In the genomic region with DNA sequence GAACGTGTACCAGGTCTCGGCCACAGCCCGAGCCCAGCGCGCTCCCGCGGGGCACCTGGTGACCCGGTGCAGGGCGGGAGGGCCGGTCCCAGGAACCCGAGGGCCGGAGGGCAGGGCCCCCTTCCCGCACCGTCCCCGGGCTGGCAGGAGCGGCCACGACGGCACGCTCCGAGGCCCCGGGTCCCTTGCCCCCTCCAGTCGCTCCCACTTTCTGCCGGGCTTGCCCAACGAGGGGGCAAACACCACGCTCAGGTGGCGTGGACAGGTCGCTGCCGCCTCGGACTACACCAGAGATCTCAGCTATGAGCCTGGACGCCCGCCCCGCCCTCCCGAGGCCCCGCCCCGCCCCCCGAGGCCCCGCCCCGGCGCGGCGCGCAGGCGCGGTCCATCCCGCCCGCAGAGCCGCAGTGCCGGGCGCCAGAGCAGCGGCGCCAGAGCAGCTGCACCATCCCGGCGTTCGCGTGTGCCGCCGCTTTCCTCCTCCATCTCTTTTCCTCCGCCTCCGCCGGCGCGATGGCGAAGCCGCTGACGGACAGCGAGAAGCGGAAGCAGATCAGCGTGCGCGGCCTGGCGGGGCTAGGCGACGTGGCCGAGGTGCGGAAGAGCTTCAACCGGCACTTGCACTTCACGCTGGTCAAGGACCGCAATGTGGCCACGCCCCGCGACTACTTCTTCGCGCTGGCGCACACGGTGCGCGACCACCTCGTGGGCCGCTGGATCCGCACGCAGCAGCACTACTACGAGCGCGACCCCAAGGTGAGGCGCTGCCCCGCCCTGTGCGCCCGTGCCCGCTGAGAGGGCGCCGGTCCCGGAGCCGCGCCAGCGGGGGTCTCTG, we compare ENCODE assay signal across 1 cellular context.
TF ChIP-seq lines count a peak whose summit lies in the region.

A gene (plus strand): TSS at position 420 of the 835 bp plus-strand sequence. CDS start 94 bp downstream, at position 514.

TF ChIP-seq in HepG2, 621 proteins besides CTCF, POLR2A, EP300 and RAD21 (continued from another document and continues in another):
- TF ChIP-seq GFI1 (CRISPR knock-in tag; IDR thresholded peaks at IDR 0.05; ENCODE audit: borderline replicate concordance) (no peak; the same call in 1 of the 2 replicates), AHR (CRISPR knock-in tag; IDR thresholded peaks at IDR 0.05) (peak; percentile 95), ZNF253 (CRISPR knock-in tag; IDR thresholded peaks at IDR 0.05; ENCODE audit: borderline replicate concordance) (peak; percentile 85; the same call in 1 of the 2 replicates), KDM4B (CRISPR knock-in tag; IDR thresholded peaks at IDR 0.05) (peak; percentile 94), ZFP62 (CRISPR knock-in tag; IDR thresholded peaks at IDR 0.05) (0 out of 2 replicates have a peak, but pooled peaks have one; percentile 64), ZNF430 (CRISPR knock-in tag; IDR thresholded peaks at IDR 0.05) (peak; percentile 96), ZNF17 (CRISPR knock-in tag; IDR thresholded peaks at IDR 0.05) (no peak), HNRNPK (IDR thresholded peaks at IDR 0.05; ENCODE audit: low read depth, low read length, poor library complexity, severe bottlenecking) (peak; percentile 77), HNRNPLL (IDR thresholded peaks at IDR 0.05; ENCODE audit: low read depth, low read length, poor library complexity, severe bottlenecking) (peak; percentile 96), ZNF33A (CRISPR knock-in tag; IDR thresholded peaks at IDR 0.05; ENCODE audit: borderline replicate concordance) (no peak), ZNF737 (CRISPR knock-in tag; IDR thresholded peaks at IDR 0.05; ENCODE audit: borderline replicate concordance) (no peak), MBD4 (IDR thresholded peaks at IDR 0.05; ENCODE audit: borderline replicate concordance, low read length) (no peak), TOE1 (CRISPR knock-in tag; IDR thresholded peaks at IDR 0.05) (no peak), SALL1 (CRISPR knock-in tag; IDR thresholded peaks at IDR 0.05) (peak; percentile 93), ZNF83 (CRISPR knock-in tag; IDR thresholded peaks at IDR 0.05; ENCODE audit: borderline replicate concordance) (peak; percentile 98), ZBTB7B (CRISPR knock-in tag; IDR thresholded peaks at IDR 0.05) (peak; percentile 94), ZFP41 (CRISPR knock-in tag; IDR thresholded peaks at IDR 0.05; ENCODE audit: borderline replicate concordance) (peak; percentile 92; the same call in 1 of the 2 replicates), ZFP1 (CRISPR knock-in tag; IDR thresholded peaks at IDR 0.05) (0 out of 2 replicates have a peak, but pooled peaks have one; percentile 23), ZNF354B (CRISPR knock-in tag; IDR thresholded peaks at IDR 0.05) (no peak), SMAD3 (CRISPR knock-in tag; IDR thresholded peaks at IDR 0.05) (peak; percentile 91), LCORL (IDR thresholded peaks at IDR 0.05) (no peak), LCORL (CRISPR knock-in tag; IDR thresholded peaks at IDR 0.05) (no peak; the same call in 1 of the 2 replicates), DNMT1 (CRISPR knock-in tag; IDR thresholded peaks at IDR 0.05) (no peak; the same call in none of the 2 replicates), ZNF773 (CRISPR knock-in tag; IDR thresholded peaks at IDR 0.05; ENCODE audit: borderline replicate concordance) (peak; percentile 97), MTA1 (CRISPR knock-in tag; IDR thresholded peaks at IDR 0.05; ENCODE audit: borderline replicate concordance) (0 out of 2 replicates have a peak, but pooled peaks have one; percentile 79), IRX3 (CRISPR knock-in tag; IDR thresholded peaks at IDR 0.05; ENCODE audit: borderline replicate concordance, low read depth) (peak; percentile 94), ZMYM4 (CRISPR knock-in tag; IDR thresholded peaks at IDR 0.05) (peak; percentile 69; the same call in 1 of the 2 replicates), MLLT10 (CRISPR knock-in tag; IDR thresholded peaks at IDR 0.05) (no peak), ZEB1 (IDR thresholded peaks at IDR 0.05; ENCODE audit: insufficient replicate concordance, low read depth) (no peak), ZNF333 (CRISPR knock-in tag; IDR thresholded peaks at IDR 0.05; ENCODE audit: borderline replicate concordance) (peak; percentile 55; the same call in 1 of the 2 replicates), ZBTB38 (CRISPR knock-in tag; IDR thresholded peaks at IDR 0.05) (peak; percentile 77; the same call in 1 of the 2 replicates), ZNF709 (CRISPR knock-in tag; IDR thresholded peaks at IDR 0.05) (peak; percentile 88), SETDB1 (CRISPR knock-in tag; IDR thresholded peaks at IDR 0.05; ENCODE audit: borderline replicate concordance) (no peak), SMAD1 (CRISPR knock-in tag; IDR thresholded peaks at IDR 0.05; ENCODE audit: borderline replicate concordance, low read depth) (peak; percentile 95), JDP2 (CRISPR knock-in tag; IDR thresholded peaks at IDR 0.05; ENCODE audit: borderline replicate concordance) (no peak; the same call in 1 of the 2 replicates), ZSCAN22 (CRISPR knock-in tag; IDR thresholded peaks at IDR 0.05) (no peak; the same call in 1 of the 2 replicates), SIN3B (IDR thresholded peaks at IDR 0.05; ENCODE audit: low read length) (no peak), ZNF264 (CRISPR knock-in tag; IDR thresholded peaks at IDR 0.05) (peak; percentile 89), ZNF781 (CRISPR knock-in tag; IDR thresholded peaks at IDR 0.05; ENCODE audit: borderline replicate concordance, not compliant biosample characterization) (peak; percentile 93), IKZF1 (IDR thresholded peaks at IDR 0.05) (no peak), BRD4 (CRISPR knock-in tag; IDR thresholded peaks at IDR 0.05) (peak; percentile 98), U2AF1 (optimal IDR thresholded peaks at IDR 0.05; ENCODE audit: low read depth, low read length) (no peak), ZNF746 (CRISPR knock-in tag; IDR thresholded peaks at IDR 0.05) (peak; percentile 74; the same call in 1 of the 2 replicates), ZNF382 (CRISPR knock-in tag; IDR thresholded peaks at IDR 0.05; ENCODE audit: borderline replicate concordance) (no peak)
- TF ChIP-seq, protein P1, sequence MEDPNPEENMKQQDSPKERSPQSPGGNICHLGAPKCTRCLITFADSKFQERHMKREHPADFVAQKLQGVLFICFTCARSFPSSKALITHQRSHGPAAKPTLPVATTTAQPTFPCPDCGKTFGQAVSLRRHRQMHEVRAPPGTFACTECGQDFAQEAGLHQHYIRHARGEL (CRISPR knock-in tag; IDR thresholded peaks at IDR 0.05), result no peak
- TF ChIP-seq, protein P2, sequence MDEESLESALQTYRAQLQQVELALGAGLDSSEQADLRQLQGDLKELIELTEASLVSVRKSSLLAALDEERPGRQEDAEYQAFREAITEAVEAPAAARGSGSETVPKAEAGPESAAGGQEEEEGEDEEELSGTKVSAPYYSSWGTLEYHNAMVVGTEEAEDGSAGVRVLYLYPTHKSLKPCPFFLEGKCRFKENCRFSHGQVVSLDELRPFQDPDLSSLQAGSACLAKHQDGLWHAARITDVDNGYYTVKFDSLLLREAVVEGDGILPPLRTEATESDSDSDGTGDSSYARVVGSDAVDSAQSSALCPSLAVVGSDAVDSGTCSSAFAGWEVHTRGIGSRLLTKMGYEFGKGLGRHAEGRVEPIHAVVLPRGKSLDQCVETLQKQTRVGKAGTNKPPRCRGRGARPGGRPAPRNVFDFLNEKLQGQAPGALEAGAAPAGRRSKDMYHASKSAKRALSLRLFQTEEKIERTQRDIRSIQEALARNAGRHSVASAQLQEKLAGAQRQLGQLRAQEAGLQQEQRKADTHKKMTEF (CRISPR knock-in tag; IDR thresholded peaks at IDR 0.05), result peak; percentile 92
- TF ChIP-seq, protein P3, sequence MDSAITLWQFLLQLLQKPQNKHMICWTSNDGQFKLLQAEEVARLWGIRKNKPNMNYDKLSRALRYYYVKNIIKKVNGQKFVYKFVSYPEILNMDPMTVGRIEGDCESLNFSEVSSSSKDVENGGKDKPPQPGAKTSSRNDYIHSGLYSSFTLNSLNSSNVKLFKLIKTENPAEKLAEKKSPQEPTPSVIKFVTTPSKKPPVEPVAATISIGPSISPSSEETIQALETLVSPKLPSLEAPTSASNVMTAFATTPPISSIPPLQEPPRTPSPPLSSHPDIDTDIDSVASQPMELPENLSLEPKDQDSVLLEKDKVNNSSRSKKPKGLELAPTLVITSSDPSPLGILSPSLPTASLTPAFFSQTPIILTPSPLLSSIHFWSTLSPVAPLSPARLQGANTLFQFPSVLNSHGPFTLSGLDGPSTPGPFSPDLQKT (CRISPR knock-in tag; IDR thresholded peaks at IDR 0.05; ENCODE audit: borderline replicate concordance), result peak; percentile 17; the same call in 1 of the 2 replicates
- TF ChIP-seq, protein P4, sequence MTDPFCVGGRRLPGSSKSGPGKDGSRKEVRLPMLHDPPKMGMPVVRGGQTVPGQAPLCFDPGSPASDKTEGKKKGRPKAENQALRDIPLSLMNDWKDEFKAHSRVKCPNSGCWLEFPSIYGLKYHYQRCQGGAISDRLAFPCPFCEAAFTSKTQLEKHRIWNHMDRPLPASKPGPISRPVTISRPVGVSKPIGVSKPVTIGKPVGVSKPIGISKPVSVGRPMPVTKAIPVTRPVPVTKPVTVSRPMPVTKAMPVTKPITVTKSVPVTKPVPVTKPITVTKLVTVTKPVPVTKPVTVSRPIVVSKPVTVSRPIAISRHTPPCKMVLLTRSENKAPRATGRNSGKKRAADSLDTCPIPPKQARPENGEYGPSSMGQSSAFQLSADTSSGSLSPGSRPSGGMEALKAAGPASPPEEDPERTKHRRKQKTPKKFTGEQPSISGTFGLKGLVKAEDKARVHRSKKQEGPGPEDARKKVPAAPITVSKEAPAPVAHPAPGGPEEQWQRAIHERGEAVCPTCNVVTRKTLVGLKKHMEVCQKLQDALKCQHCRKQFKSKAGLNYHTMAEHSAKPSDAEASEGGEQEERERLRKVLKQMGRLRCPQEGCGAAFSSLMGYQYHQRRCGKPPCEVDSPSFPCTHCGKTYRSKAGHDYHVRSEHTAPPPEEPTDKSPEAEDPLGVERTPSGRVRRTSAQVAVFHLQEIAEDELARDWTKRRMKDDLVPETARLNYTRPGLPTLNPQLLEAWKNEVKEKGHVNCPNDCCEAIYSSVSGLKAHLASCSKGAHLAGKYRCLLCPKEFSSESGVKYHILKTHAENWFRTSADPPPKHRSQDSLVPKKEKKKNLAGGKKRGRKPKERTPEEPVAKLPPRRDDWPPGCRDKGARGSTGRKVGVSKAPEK (CRISPR knock-in tag; IDR thresholded peaks at IDR 0.05; ENCODE audit: borderline replicate concordance), result 0 out of 2 replicates have a peak, but pooled peaks have one; percentile 18
- TF ChIP-seq, protein P5, sequence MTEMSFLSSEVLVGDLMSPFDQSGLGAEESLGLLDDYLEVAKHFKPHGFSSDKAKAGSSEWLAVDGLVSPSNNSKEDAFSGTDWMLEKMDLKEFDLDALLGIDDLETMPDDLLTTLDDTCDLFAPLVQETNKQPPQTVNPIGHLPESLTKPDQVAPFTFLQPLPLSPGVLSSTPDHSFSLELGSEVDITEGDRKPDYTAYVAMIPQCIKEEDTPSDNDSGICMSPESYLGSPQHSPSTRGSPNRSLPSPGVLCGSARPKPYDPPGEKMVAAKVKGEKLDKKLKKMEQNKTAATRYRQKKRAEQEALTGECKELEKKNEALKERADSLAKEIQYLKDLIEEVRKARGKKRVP (CRISPR knock-in tag; IDR thresholded peaks at IDR 0.05), result peak in 1 of 2 experiments; percentile 90; a peak in 2 of 4 replicates
- TF ChIP-seq, protein P6, sequence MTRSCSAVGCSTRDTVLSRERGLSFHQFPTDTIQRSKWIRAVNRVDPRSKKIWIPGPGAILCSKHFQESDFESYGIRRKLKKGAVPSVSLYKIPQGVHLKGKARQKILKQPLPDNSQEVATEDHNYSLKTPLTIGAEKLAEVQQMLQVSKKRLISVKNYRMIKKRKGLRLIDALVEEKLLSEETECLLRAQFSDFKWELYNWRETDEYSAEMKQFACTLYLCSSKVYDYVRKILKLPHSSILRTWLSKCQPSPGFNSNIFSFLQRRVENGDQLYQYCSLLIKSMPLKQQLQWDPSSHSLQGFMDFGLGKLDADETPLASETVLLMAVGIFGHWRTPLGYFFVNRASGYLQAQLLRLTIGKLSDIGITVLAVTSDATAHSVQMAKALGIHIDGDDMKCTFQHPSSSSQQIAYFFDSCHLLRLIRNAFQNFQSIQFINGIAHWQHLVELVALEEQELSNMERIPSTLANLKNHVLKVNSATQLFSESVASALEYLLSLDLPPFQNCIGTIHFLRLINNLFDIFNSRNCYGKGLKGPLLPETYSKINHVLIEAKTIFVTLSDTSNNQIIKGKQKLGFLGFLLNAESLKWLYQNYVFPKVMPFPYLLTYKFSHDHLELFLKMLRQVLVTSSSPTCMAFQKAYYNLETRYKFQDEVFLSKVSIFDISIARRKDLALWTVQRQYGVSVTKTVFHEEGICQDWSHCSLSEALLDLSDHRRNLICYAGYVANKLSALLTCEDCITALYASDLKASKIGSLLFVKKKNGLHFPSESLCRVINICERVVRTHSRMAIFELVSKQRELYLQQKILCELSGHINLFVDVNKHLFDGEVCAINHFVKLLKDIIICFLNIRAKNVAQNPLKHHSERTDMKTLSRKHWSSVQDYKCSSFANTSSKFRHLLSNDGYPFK (CRISPR knock-in tag; IDR thresholded peaks at IDR 0.05; ENCODE audit: borderline replicate concordance), result peak; percentile 46; the same call in 1 of the 2 replicates
- TF ChIP-seq, protein P7, sequence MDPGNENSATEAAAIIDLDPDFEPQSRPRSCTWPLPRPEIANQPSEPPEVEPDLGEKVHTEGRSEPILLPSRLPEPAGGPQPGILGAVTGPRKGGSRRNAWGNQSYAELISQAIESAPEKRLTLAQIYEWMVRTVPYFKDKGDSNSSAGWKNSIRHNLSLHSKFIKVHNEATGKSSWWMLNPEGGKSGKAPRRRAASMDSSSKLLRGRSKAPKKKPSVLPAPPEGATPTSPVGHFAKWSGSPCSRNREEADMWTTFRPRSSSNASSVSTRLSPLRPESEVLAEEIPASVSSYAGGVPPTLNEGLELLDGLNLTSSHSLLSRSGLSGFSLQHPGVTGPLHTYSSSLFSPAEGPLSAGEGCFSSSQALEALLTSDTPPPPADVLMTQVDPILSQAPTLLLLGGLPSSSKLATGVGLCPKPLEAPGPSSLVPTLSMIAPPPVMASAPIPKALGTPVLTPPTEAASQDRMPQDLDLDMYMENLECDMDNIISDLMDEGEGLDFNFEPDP (CRISPR knock-in tag; conservative IDR thresholded peaks at IDR 0.05), result no peak
- TF ChIP-seq, protein P8, sequence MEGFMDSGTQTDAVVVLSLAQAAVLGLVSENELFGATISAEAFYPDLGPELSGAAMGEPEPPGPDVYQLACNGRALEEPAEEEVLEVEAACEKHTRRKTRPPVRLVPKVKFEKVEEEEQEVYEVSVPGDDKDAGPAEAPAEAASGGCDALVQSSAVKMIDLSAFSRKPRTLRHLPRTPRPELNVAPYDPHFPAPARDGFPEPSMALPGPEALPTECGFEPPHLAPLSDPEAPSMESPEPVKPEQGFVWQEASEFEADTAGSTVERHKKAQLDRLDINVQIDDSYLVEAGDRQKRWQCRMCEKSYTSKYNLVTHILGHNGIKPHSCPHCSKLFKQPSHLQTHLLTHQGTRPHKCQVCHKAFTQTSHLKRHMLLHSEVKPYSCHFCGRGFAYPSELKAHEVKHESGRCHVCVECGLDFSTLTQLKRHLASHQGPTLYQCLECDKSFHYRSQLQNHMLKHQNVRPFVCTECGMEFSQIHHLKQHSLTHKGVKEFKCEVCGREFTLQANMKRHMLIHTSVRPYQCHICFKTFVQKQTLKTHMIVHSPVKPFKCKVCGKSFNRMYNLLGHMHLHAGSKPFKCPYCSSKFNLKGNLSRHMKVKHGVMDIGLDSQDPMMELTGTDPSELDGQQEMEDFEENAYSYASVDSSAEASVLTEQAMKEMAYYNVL (CRISPR knock-in tag; IDR thresholded peaks at IDR 0.05; ENCODE audit: borderline replicate concordance), result peak; percentile 87
- TF ChIP-seq, protein P9, sequence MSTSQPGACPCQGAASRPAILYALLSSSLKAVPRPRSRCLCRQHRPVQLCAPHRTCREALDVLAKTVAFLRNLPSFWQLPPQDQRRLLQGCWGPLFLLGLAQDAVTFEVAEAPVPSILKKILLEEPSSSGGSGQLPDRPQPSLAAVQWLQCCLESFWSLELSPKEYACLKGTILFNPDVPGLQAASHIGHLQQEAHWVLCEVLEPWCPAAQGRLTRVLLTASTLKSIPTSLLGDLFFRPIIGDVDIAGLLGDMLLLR (CRISPR knock-in tag; IDR thresholded peaks at IDR 0.05), result peak; percentile 98
